ENCODE assay signal across 19 cellular contexts in genomic region chr22:44952863-44953790, GRCh38. TPM values are rescaled to one million over a fixed set of nuclear protein-coding genes. Genes with fewer than 3 reads are reported as not detected.
"Had no signal": no experiment of that assay in that cellular context is flagged by ENCODE, and none has a peak within 500 bp of the region (broad histone marks: within the 10 kb centered on the region; RNA-seq: fewer than 3 reads in every experiment).

No MANE protein-coding gene starts in this region.

- H3K27me3 ChIP-seq: breast epithelium, thyroid gland had no signal

- H3K4me3 Mint-ChIP-seq: activated CD4-positive, alpha-beta T cell treated with anti-CD3 and anti-CD28 coated beads, Interleukin-2, amount 10 ng/mL, durations not matched to agents 24 days and 14 days; activated naive CD8-positive, alpha-beta T cell treated with anti-CD3 and anti-CD28 coated beads, Interleukin-2, amount 10 ng/mL, durations not matched to agents 7 days and 5 days; dendritic cell treated with granulocyte-macrophage colony-stimulating factor and Interleukin-4, amounts not matched to agents 40 ng/mL and 50 ng/mL, for 4 days; naive thymus-derived CD4-positive, alpha-beta T cell; stimulated activated memory B cell treated with anti-CD40 and anti-IgM and Interleukin-4, amounts not matched to agents 10 μg/mL and 1 μg/mL and 100 μg/mL, for 72 hours had no signal

- H3K9me3 Mint-ChIP-seq: activated CD4-positive, alpha-beta T cell treated with anti-CD3 and anti-CD28 coated beads, Interleukin-2, amount 10 ng/mL, durations not matched to agents 24 days and 14 days; activated naive CD8-positive, alpha-beta T cell treated with anti-CD3 and anti-CD28 coated beads, Interleukin-2, amount 10 ng/mL, durations not matched to agents 7 days and 5 days; dendritic cell treated with granulocyte-macrophage colony-stimulating factor and Interleukin-4, amounts not matched to agents 40 ng/mL and 50 ng/mL, for 4 days had no signal

- H3K27ac Mint-ChIP-seq: activated CD4-positive, alpha-beta T cell treated with anti-CD3 and anti-CD28 coated beads, Interleukin-2, amount 10 ng/mL, durations not matched to agents 24 days and 14 days; activated naive CD8-positive, alpha-beta T cell treated with anti-CD3 and anti-CD28 coated beads, Interleukin-2, amount 10 ng/mL, durations not matched to agents 7 days and 5 days; dendritic cell treated with granulocyte-macrophage colony-stimulating factor and Interleukin-4, amounts not matched to agents 40 ng/mL and 50 ng/mL, for 4 days; naive thymus-derived CD4-positive, alpha-beta T cell had no signal

- H3K27ac ChIP-seq: breast epithelium, thyroid gland had no signal

- DNase-seq: activated CD4-positive, alpha-beta T cell treated with anti-CD3 and anti-CD28 coated beads, Interleukin-2, amount 10 ng/mL, durations not matched to agents 24 days and 14 days; activated CD8-positive, alpha-beta memory T cell treated with anti-CD3 and anti-CD28 coated beads for 24 hours; activated gamma-delta T cell treated with Interleukin-2 at 50 U/mL for 16 hours; activated naive CD8-positive, alpha-beta T cell treated with anti-CD3 and anti-CD28 coated beads, Interleukin-2, amount 10 ng/mL, durations not matched to agents 7 days and 5 days; cerebellar nuclear complex; effector memory CD4-positive, alpha-beta T cell; foreskin melanocyte; head of caudate nucleus; left colon; naive thymus-derived CD4-positive, alpha-beta T cell; retina; T-helper 2 cell; thyroid gland had no signal

- H3K36me3 Mint-ChIP-seq: activated naive CD8-positive, alpha-beta T cell treated with anti-CD3 and anti-CD28 coated beads, Interleukin-2, amount 10 ng/mL, durations not matched to agents 7 days and 5 days; naive thymus-derived CD4-positive, alpha-beta T cell; stimulated activated memory B cell treated with anti-CD40 and anti-IgM and Interleukin-4, amounts not matched to agents 10 μg/mL and 1 μg/mL and 100 μg/mL, for 72 hours had no signal

- H3K4me1 Mint-ChIP-seq: activated CD4-positive, alpha-beta T cell treated with anti-CD3 and anti-CD28 coated beads, Interleukin-2, amount 10 ng/mL, durations not matched to agents 24 days and 14 days; activated naive CD8-positive, alpha-beta T cell treated with anti-CD3 and anti-CD28 coated beads, Interleukin-2, amount 10 ng/mL, durations not matched to agents 7 days and 5 days; naive thymus-derived CD4-positive, alpha-beta T cell had no signal

- H3K4me1 ChIP-seq: breast epithelium, thyroid gland had no signal

- ATAC-seq: left colon; naive thymus-derived CD4-positive, alpha-beta T cell; stimulated activated memory B cell treated with anti-CD40 and anti-IgM and Interleukin-4, amounts not matched to agents 10 μg/mL and 1 μg/mL and 100 μg/mL, for 72 hours had no signal

- H3K36me3 ChIP-seq: breast epithelium, thyroid gland had no signal

- H3K9me3 ChIP-seq: thyroid gland had no signal

- H3K4me3 ChIP-seq: breast epithelium, thyroid gland had no signal

- H3K27me3 Mint-ChIP-seq: activated CD4-positive, alpha-beta T cell treated with anti-CD3 and anti-CD28 coated beads, Interleukin-2, amount 10 ng/mL, durations not matched to agents 24 days and 14 days had no signal

RNA-seq across cellular contexts. Expression of gene PHF21B, which starts 56.7 kb away (rescaled TPM):
- total RNA-seq: activated naive CD8-positive, alpha-beta T cell treated with anti-CD3 and anti-CD28 coated beads, Interleukin-2, amount 10 ng/mL, durations not matched to agents 7 days and 5 days; lung microvascular endothelial cell; mononuclear cell; naive thymus-derived CD4-positive, alpha-beta T cell had no signal
- polyA plus RNA-seq: fibroblast of lung; naive thymus-derived CD4-positive, alpha-beta T cell had no signal
